In the genomic region with DNA sequence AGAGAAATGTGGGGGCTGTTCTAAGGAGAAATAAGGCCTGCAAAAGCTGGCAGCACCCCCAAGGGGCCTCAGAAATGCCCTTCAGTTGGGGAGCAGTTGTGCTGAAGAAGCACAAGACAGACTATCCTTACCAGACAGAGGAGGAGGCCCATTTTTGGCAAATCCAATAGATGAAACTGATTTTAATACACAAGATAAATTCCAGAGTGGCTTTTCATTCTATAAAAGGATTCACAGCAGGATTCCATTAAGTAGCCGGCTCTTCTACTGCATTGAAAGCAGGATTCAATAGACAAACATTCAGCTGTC, we compare ENCODE assay signal across 9 cellular contexts. TPM values are rescaled to one million over a fixed set of nuclear protein-coding genes. Genes with fewer than 3 reads are reported as not detected.
A peak's percentile ranks its signal among the peaks of the same experiment; 100 is the strongest.
DNase-seq lines count a peak whose midpoint lies in the region; ATAC-seq and TF ChIP-seq lines count a peak whose summit lies in the region.
"Had no signal": no experiment of that assay in that cellular context is flagged by ENCODE, and none has a peak within 500 bp of the region (broad histone marks: within the 10 kb centered on the region; RNA-seq: fewer than 3 reads in every experiment).

No MANE protein-coding gene starts in this region.

- H3K9me3 ChIP-seq in ascending aorta (no peaks in the 10 kb centered on the region), H9 (ENCODE audit: control insufficient read depth, low read depth, low read length) (peaks cover 18% of the 10 kb centered on the region)

- H3T11ph ChIP-seq in H9 (ENCODE audit: low read length): no peak overlapping the region

- no peak for ATAC-seq in naive thymus-derived CD8-positive, alpha-beta T cell
- ATAC-seq in GM19397 (IDR thresholded peaks at IDR 0.05; ENCODE audit: unreplicated experiment): no peak

- H2BK5ac ChIP-seq in H9 (ENCODE audit: insufficient read length, low read length): no peak overlapping the region

- H3K4me3 Mint-ChIP-seq in naive thymus-derived CD8-positive, alpha-beta T cell: peak overlapping the region; percentile 75 to 100 (median 97)
- no peak overlapping the region for H3K4me3 Mint-ChIP-seq in H9

- H3K4me2 ChIP-seq in H9 (ENCODE audit: insufficient read depth, insufficient read length, low read length): no peak overlapping the region

- H3K4me1 Mint-ChIP-seq in naive thymus-derived CD8-positive, alpha-beta T cell: peaks cover 11 to 78% (median 57%) of the 10 kb centered on the region in 4 donors
- H3K4me1 Mint-ChIP-seq in H9: peaks cover 17 to 21% of the 10 kb centered on the region in 2 experiments

- no peak overlapping the region for H3K4ac ChIP-seq in H9 (ENCODE audit: low read depth, low read length)

- no peaks in the 10 kb centered on the region for H3K9me3 Mint-ChIP-seq in naive thymus-derived CD8-positive, alpha-beta T cell
- H3K9me3 Mint-ChIP-seq in H9: peaks cover 63 to 71% of the 10 kb centered on the region in 2 experiments

- H3K14ac ChIP-seq in H9 (ENCODE audit: insufficient read depth, low read length): no peak overlapping the region

- peaks cover 3% of the 10 kb centered on the region for H3K79me1 ChIP-seq in H9 (ENCODE audit: insufficient read depth, low read depth, low read length, poor library complexity, severe bottlenecking)

- H2AK5ac ChIP-seq in H9 (ENCODE audit: insufficient read length, low read length): no peak overlapping the region

- H3K4me3 ChIP-seq in ACC112 (ENCODE audit: low read depth, low read length) (no peak overlapping the region), GM12875 (ENCODE audit: low read depth, low read length) (peak overlapping the region; percentile 44), ascending aorta (peak overlapping the region in 1 of 2 donors; percentile 15)

- peak overlapping the region; percentile 59; the same call in 1 of the 2 replicates for H3K27ac ChIP-seq in ACC112 (ENCODE audit: low read depth, low read length)
- peak overlapping the region; percentile 77 to 78 for H3K27ac ChIP-seq in ascending aorta
- no peak overlapping the region for H3K27ac ChIP-seq in H9 (ENCODE audit: insufficient read length, low read depth, low read length)

- DNase-seq in ascending aorta (ENCODE audit: low spot score in 2 of 2) (no peak), H9 (no peak)
- DNase-seq in naive thymus-derived CD8-positive, alpha-beta T cell: no peak
- DNase-seq in activated CD4-positive, CD25-positive, alpha-beta regulatory T cell treated with anti-CD3 and anti-CD28 coated beads, Interleukin-2, amount 50 U/mL, for 72 hours: no peak
- DNase-seq in stimulated activated CD4-positive, alpha-beta T cell treated with anti-CD3 and anti-CD28 coated beads, Interleukin-2, amount 100 ng/mL, for 48 hours: no peak
- DNase-seq: NCI-H510A had no signal

- no peak overlapping the region for H2BK12ac ChIP-seq in H9 (ENCODE audit: insufficient read length, low read depth, low read length)

- H4K91ac ChIP-seq in H9 (ENCODE audit: insufficient read length, low read depth, low read length): no peak overlapping the region

- H3K23me2 ChIP-seq in H9 (ENCODE audit: insufficient read length, low read depth, low read length, poor library complexity, severe bottlenecking): no peaks in the 10 kb centered on the region

- H2AFZ ChIP-seq in ACC112 (ENCODE audit: low read length, unreplicated experiment) (no peak overlapping the region), H9 (ENCODE audit: low read length) (no peak overlapping the region)

- H2BK15ac ChIP-seq in H9 (ENCODE audit: low read depth, low read length): no peak overlapping the region

- H3K56ac ChIP-seq in H9 (ENCODE audit: insufficient read length, low read depth, low read length): no peak overlapping the region

- no CpG with 5 or more reads among the region's 1 CpG for WGBS in H9 (ENCODE audit: extremely low coverage, insufficient read length, low lambda C conversion rate)

- H3K4me1 ChIP-seq in ACC112 (ENCODE audit: control insufficient read depth, insufficient read depth, low read length, unreplicated experiment) (peaks cover 16% of the 10 kb centered on the region), ascending aorta (peaks cover 0 to 7% of the 10 kb centered on the region in 2 donors), H9 (ENCODE audit: insufficient read depth, low read length) (no peaks in the 10 kb centered on the region; the same call in 1 of the 2 replicates)

- peak overlapping the region; percentile 89 to 100 (median 98) for H3K27ac Mint-ChIP-seq in naive thymus-derived CD8-positive, alpha-beta T cell
- no peak overlapping the region for H3K27ac Mint-ChIP-seq in H9

- H3K9ac ChIP-seq in H9 (ENCODE audit: extremely low read depth, insufficient read length, low read length): no peak overlapping the region

- H3K36me3 ChIP-seq in ACC112 (ENCODE audit: insufficient read depth, low read length) (no peaks in the 10 kb centered on the region), ascending aorta (no peaks in the 10 kb centered on the region)

- H4K8ac ChIP-seq in H9 (replicated peaks; ENCODE audit: insufficient read length, low read depth, low read length): no peak overlapping the region

- no peak overlapping the region for H2BK20ac ChIP-seq in H9 (ENCODE audit: low read depth, low read length, poor library complexity, severe bottlenecking)

- H4K20me1 ChIP-seq in H9 (ENCODE audit: control insufficient read depth, insufficient read depth, insufficient read length): no peaks in the 10 kb centered on the region

- H3K27me3 ChIP-seq in ACC112 (ENCODE audit: insufficient read depth, low read length) (no peaks in the 10 kb centered on the region), ascending aorta (no peaks in the 10 kb centered on the region), H9 (ENCODE audit: insufficient read depth, low read length) (no peaks in the 10 kb centered on the region)

- H4K5ac ChIP-seq in H9 (ENCODE audit: insufficient read length, low read depth, low read length): no peak overlapping the region

- no peak overlapping the region for H2BK120ac ChIP-seq in H9 (ENCODE audit: low read depth, low read length, poor library complexity, severe bottlenecking)

- no peak overlapping the region for H3K18ac ChIP-seq in H9 (ENCODE audit: insufficient read length, low read depth, low read length)

- peaks cover 0 to 7% (median 0%) of the 10 kb centered on the region in 3 donors for H3K36me3 Mint-ChIP-seq in naive thymus-derived CD8-positive, alpha-beta T cell
- H3K36me3 Mint-ChIP-seq in H9 (ENCODE audit: insufficient read depth in 1 of 3, low read depth in 3 of 3): peaks cover 2 to 3% (median 3%) of the 10 kb centered on the region in 3 experiments; a peak in 2 of 7 replicates

- no peak overlapping the region for H3K23ac ChIP-seq in H9 (ENCODE audit: insufficient read length, low read depth, low read length)

- intact Hi-C loops in ascending aorta (cut with DNase I): no loop called here

- H3K27me3 Mint-ChIP-seq in naive thymus-derived CD8-positive, alpha-beta T cell: no peaks in the 10 kb centered on the region
- H3K27me3 Mint-ChIP-seq in H9 (ENCODE audit: low read depth): peaks cover 3% of the 10 kb centered on the region; the same call in 1 of the 2 replicates

- H3K79me2 ChIP-seq in ACC112 (ENCODE audit: control insufficient read depth, insufficient read depth, low read length, unreplicated experiment): peaks cover 6% of the 10 kb centered on the region
- no peaks in the 10 kb centered on the region; the same call in 1 of the 2 replicates for H3K79me2 ChIP-seq in H9 (ENCODE audit: insufficient read depth, low read length)

- POLR2A ChIA-PET in naive thymus-derived CD8-positive, alpha-beta T cell (lab: Charles Lee): interaction anchor here (0.7 to 16.1 kb wide), 6 partner anchors 7 to 694 kb away, joined by 3 to 309 read pairs (median 8); a partner anchor contains a TSS

- TF ChIP-seq CTCF in GM12875 (IDR thresholded peaks at IDR 0.05; ENCODE audit: borderline replicate concordance, insufficient read depth, low read depth, low read length) (no peak), ascending aorta (IDR thresholded peaks at IDR 0.05) (no peak), H9 (conservative IDR thresholded peaks at IDR 0.05) (no peak)

RNA-seq across cellular contexts. Expression of a gene that starts 8.1 kb away (rescaled TPM):
- 10.6 TPM for total RNA-seq in ascending aorta
- 100 to 1,000 TPM; 234 to 235 TPM for total RNA-seq in naive thymus-derived CD8-positive, alpha-beta T cell
- polyA plus RNA-seq in naive thymus-derived CD8-positive, alpha-beta T cell: 100 to 1,000 TPM; 161 to 269 (median 226) TPM
- total RNA-seq in H9 (2021): 22.9 and 23.1 TPM in 2 replicates

Comparison
In these comparisons a context has a peak if more than half of its experiments do, and no peak if none do; other contexts are left out.
1. H3K27ac Mint-ChIP-seq: peak in naive thymus-derived CD8-positive, alpha-beta T cell (10 of 10); none in H9 (0 of 3).
2. H3K4me3 Mint-ChIP-seq: peak in naive thymus-derived CD8-positive, alpha-beta T cell (10 of 10); none in H9 (0 of 2).